Comparison of ENCODE assay signal across 11 cellular contexts in genomic region chr9:120873512-120873911, GRCh38. TPM values are rescaled to one million over a fixed set of nuclear protein-coding genes. Genes with fewer than 3 reads are reported as not detected.
DNase-seq lines count a peak whose midpoint lies in the region; ATAC-seq and TF ChIP-seq lines count a peak whose summit lies in the region.
"Had no signal": no experiment of that assay in that cellular context is flagged by ENCODE, and none has a peak within 500 bp of the region (broad histone marks: within the 10 kb centered on the region; RNA-seq: fewer than 3 reads in every experiment).

No MANE protein-coding gene starts in this region.

- no peaks in the 10 kb centered on the region for H3K9me3 ChIP-seq in CD4-positive, CD25-positive, alpha-beta regulatory T cell (ENCODE audit: control insufficient read depth in 2 of 2, low read length in 2 of 2)
- no peaks in the 10 kb centered on the region for H3K9me3 ChIP-seq in BE2C

- peak overlapping the region; percentile 66 to 87 (median 87) for H3K27ac Mint-ChIP-seq in CD4-positive, CD25-positive, alpha-beta regulatory T cell
- H3K27ac Mint-ChIP-seq in T-cell: peak overlapping the region; percentile 84 to 90

- peak overlapping the region in 3 of 4 donors; percentile 7 to 89 (median 68) for H3K4me3 Mint-ChIP-seq in CD4-positive, CD25-positive, alpha-beta regulatory T cell
- no peak overlapping the region for H3K4me3 Mint-ChIP-seq in T-cell

- ATAC-seq in CD4-positive, CD25-positive, alpha-beta regulatory T cell (ENCODE audit: low read depth in 2 of 2): no peak
- ATAC-seq in T-cell (replicated peaks in 1 of 4): no peak

- H3K4me1 Mint-ChIP-seq in CD4-positive, CD25-positive, alpha-beta regulatory T cell: peaks cover 20 to 72% (median 45%) of the 10 kb centered on the region in 4 donors
- H3K4me1 Mint-ChIP-seq in T-cell: peaks cover 57 to 65% (median 61%) of the 10 kb centered on the region in 3 donors

- POLR2A ChIA-PET in T-cell (lab: Charles Lee): interaction anchor here (1.0 to 1.2 kb wide), 2 partner anchors 22 to 27 kb away, joined by 4 read pairs; no protein-coding TSS in a partner anchor

- H3K27me3 ChIP-seq in CD4-positive, CD25-positive, alpha-beta regulatory T cell (ENCODE audit: control insufficient read depth, insufficient read depth, low read length): no peaks in the 10 kb centered on the region
- no peaks in the 10 kb centered on the region for H3K27me3 ChIP-seq in BE2C

- H3K27me3 Mint-ChIP-seq in CD4-positive, CD25-positive, alpha-beta regulatory T cell: no peaks in the 10 kb centered on the region
- H3K27me3 Mint-ChIP-seq in T-cell: no peaks in the 10 kb centered on the region

- CTCF ChIA-PET in T-cell (lab: Charles Lee): interaction anchor here in 1 of 2 donors (1.1 to 1.9 kb wide), 3 partner anchors 48 to 64 kb away, joined by 3 to 8 read pairs (median 8); no protein-coding TSS in a partner anchor

- peak overlapping the region; percentile 37 for H3K4me3 ChIP-seq in CD4-positive, CD25-positive, alpha-beta regulatory T cell (ENCODE audit: low read depth, low read length)
- H3K4me3 ChIP-seq in BE2C (ENCODE audit: low read depth, low read length): no peak overlapping the region

- H3K36me3 ChIP-seq in CD4-positive, CD25-positive, alpha-beta regulatory T cell (ENCODE audit: control insufficient read depth, insufficient read depth, low read length): peaks cover 43% of the 10 kb centered on the region
- H3K36me3 ChIP-seq in BE2C: peaks cover 30% of the 10 kb centered on the region

- no peaks in the 10 kb centered on the region for H3K9me3 Mint-ChIP-seq in CD4-positive, CD25-positive, alpha-beta regulatory T cell
- H3K9me3 Mint-ChIP-seq in T-cell: no peaks in the 10 kb centered on the region

- peak in 1 of 3 donors; percentile 44 for DNase-seq in CD4-positive, CD25-positive, alpha-beta regulatory T cell
- peak; percentile 14 for DNase-seq in HS-5 (ENCODE audit: low read depth)
- peak in 2 of 34 experiments; percentile 18 to 34 for DNase-seq in T-cell
- DNase-seq in iPS DF 19.7 (ENCODE audit: low read depth, low spot score): peak; percentile 97
- DNase-seq in BE2C: no peak
- DNase-seq in inferior parietal cortex (ENCODE audit: extremely low spot score): no peak
- DNase-seq in NCI-H2107 treated with DMSO at 0.1 percent for 48 hours (lab: John Stamatoyannopoulos, UW; ENCODE audit: unreplicated experiment): no peak
- no peak for DNase-seq in posterior vena cava (ENCODE audit: low spot score)
- DNase-seq: caudate nucleus; NCI-H524; stimulated activated naive CD4-positive, alpha-beta T cell treated with Interleukin-2 at 50 U/mL for 16 hours had no signal

- H3K27ac ChIP-seq in CD4-positive, CD25-positive, alpha-beta regulatory T cell (ENCODE audit: insufficient read depth, low read length, poor library complexity, severe bottlenecking): peak overlapping the region; percentile 58

- H3K36me3 Mint-ChIP-seq in CD4-positive, CD25-positive, alpha-beta regulatory T cell: peaks cover 14% of the 10 kb centered on the region
- H3K36me3 Mint-ChIP-seq in T-cell: peaks cover 29% of the 10 kb centered on the region

- TF ChIP-seq CTCF in BE2C (IDR thresholded peaks at IDR 0.05; ENCODE audit: low read depth, low read length): no peak

- intact Hi-C loops in posterior vena cava (cut with DNase I): no loop called here

- H3K4me1 ChIP-seq in CD4-positive, CD25-positive, alpha-beta regulatory T cell (ENCODE audit: control insufficient read depth, insufficient read depth, low read length, poor library complexity, severe bottlenecking): peaks cover 67% of the 10 kb centered on the region
- peaks cover 7% of the 10 kb centered on the region; the same call in 1 of the 2 replicates for H3K4me1 ChIP-seq in BE2C

RNA-seq across cellular contexts. Expression of gene PHF19, which starts 3.5 kb away (rescaled TPM):
- 149 TPM for total RNA-seq in CD4-positive, CD25-positive, alpha-beta regulatory T cell
- 10 to 100 TPM; 21.4 to 43.2 (median 31.9) TPM for polyA plus RNA-seq in CD4-positive, CD25-positive, alpha-beta regulatory T cell
- total RNA-seq in T-cell (100 to 1,000 TPM in 4 of 5 donors, 10 to 100 TPM in 1; 92.8 to 184 (median 166) TPM), posterior vena cava (10 to 100 TPM; 30.8 to 40.2 TPM)
- 49.6 TPM for polyA plus RNA-seq in BE2C (2012; ENCODE audit: insufficient read depth, insufficient read length, low read depth)

RNA-seq across cellular contexts. Expression of gene PSMD5, which starts 30.8 kb away (rescaled TPM):
- total RNA-seq in CD4-positive, CD25-positive, alpha-beta regulatory T cell: 44.0 TPM
- polyA plus RNA-seq in CD4-positive, CD25-positive, alpha-beta regulatory T cell: 10 to 100 TPM; 27.0 to 34.5 (median 29.9) TPM
- 10 to 100 TPM; 27.5 to 55.2 (median 47.7) TPM for total RNA-seq in T-cell
- 92.1 TPM for polyA plus RNA-seq in BE2C (2012; ENCODE audit: insufficient read depth, insufficient read length, low read depth)
- 10 to 100 TPM; 31.3 to 37.5 TPM for total RNA-seq in posterior vena cava

RNA-seq across cellular contexts. Expression of gene TRAF1, which starts 53.1 kb away (rescaled TPM):
- total RNA-seq in CD4-positive, CD25-positive, alpha-beta regulatory T cell: 167 TPM
- 10 to 100 TPM; 13.5 to 18.7 (median 16.5) TPM for polyA plus RNA-seq in CD4-positive, CD25-positive, alpha-beta regulatory T cell
- total RNA-seq in T-cell (100 to 1,000 TPM in 3 of 5 donors, 10 to 100 TPM in 2; 67.6 to 170 (median 157) TPM), posterior vena cava (10 to 100 TPM; 10.2 to 14.6 TPM)
- polyA plus RNA-seq in BE2C (2012; ENCODE audit: insufficient read depth, insufficient read length, low read depth): 2.3 TPM

Comparison
In these comparisons a context has a peak if more than half of its experiments do, and no peak if none do; other contexts are left out.
1. DNase-seq: peak in HS-5 (single experiment) and iPS DF 19.7 (single experiment); none in BE2C (single experiment), inferior parietal cortex (single experiment), NCI-H2107 treated with DMSO at 0.1 percent for 48 hours (single experiment) and posterior vena cava (single experiment).
2. H3K4me3 Mint-ChIP-seq: peak in CD4-positive, CD25-positive, alpha-beta regulatory T cell (3 of 4); none in T-cell (0 of 3).
3. RNA of gene TRAF1, which starts 53.1 kb away (total RNA-seq): 167 TPM in CD4-positive, CD25-positive, alpha-beta regulatory T cell (single experiment) and 67.6 to 170 TPM in T-cell; 10.2 to 14.6 TPM in posterior vena cava; every median in the first group is over 4 times any median in the second.